8 cellular contexts compared by ENCODE assay signal in the genomic region with DNA sequence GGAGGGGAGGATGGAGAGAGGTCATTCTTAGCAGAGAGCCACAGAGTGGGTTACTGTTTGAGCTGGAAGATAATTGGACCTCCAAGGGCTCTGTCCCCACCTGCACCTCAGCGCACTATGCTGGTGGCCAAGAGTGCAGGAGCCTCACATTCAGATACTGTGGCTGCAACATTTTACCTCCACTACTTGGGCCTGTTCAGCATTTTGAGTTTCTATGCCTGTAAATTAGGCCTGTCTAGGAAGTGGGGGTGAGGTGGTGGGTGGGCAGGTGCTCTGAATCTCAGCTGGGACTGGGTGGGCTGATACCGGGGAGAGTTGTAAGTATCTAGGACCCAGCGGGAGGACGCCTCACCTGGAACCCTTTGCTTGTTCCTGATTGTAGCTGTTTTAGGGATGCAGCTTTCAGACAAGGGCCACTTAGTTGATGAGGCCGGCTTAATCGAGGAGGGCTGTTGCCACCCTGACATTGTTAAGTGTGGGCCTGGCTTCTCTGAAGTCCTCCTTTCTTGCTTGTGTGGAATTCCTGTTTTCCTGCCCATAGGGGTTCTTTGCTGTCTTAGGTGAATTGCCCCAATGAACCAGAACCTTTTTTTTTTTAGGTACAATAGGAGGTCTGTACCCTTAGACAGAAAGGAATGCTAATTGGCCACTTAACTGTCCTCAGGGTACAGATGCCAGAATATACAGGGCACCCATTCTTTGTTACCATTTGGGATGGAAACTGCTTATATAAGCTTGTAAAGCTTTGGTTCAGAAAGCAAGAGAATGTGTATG.
A peak's percentile ranks its signal among the peaks of the same experiment; 100 is the strongest.
DNase-seq lines count a peak whose midpoint lies in the region; ATAC-seq and TF ChIP-seq lines count a peak whose summit lies in the region.
"Had no signal": no experiment of that assay in that cellular context is flagged by ENCODE, and none has a peak within 500 bp of the region (broad histone marks: within the 10 kb centered on the region; RNA-seq: fewer than 3 reads in every experiment).

No MANE protein-coding gene starts in this region.

- POLR2A ChIA-PET in activated B cell treated with CpG ODN at 0.5 μM for 24 hours (lab: Charles Lee): interaction anchor here (0.7 to 2.0 kb wide), 11 partner anchors 9 to 166 kb away, joined by 3 to 8 read pairs (median 5); no protein-coding TSS in a partner anchor

- no peaks in the 10 kb centered on the region for H3K27me3 Mint-ChIP-seq in activated B cell treated with CpG ODN at 0.5 μM for 24 hours

- no peak for TF ChIP-seq CTCF in activated B cell treated with CpG ODN at 0.5 μM for 24 hours (IDR thresholded peaks at IDR 0.05)

- H3K4me1 Mint-ChIP-seq in activated B cell treated with CpG ODN at 0.5 μM for 24 hours: peaks cover 92% of the 10 kb centered on the region
- peaks cover 82% of the 10 kb centered on the region for H3K4me1 Mint-ChIP-seq in stimulated activated effector memory CD8-positive, alpha-beta T cell treated with anti-CD3 and anti-CD28 coated beads, Interleukin-12 subunit alpha, Interleukin-12 subunit beta, amount 100 ng/mL, for 72 hours

- H3K27ac ChIP-seq in HUES6 (ENCODE audit: low read depth, low read length) (peak overlapping the region; percentile 75; the same call in 1 of the 2 replicates), iPS-20b (ENCODE audit: low read length) (peak overlapping the region; percentile 13)

- H3K27me3 ChIP-seq in HUES6 (ENCODE audit: control insufficient read depth, insufficient read depth, low read length) (no peaks in the 10 kb centered on the region), iPS-20b (ENCODE audit: insufficient read depth, low read length) (no peaks in the 10 kb centered on the region)

- peak overlapping the region; percentile 16 for H3K4me3 Mint-ChIP-seq in activated B cell treated with CpG ODN at 0.5 μM for 24 hours
- peak overlapping the region; percentile 38 for H3K4me3 Mint-ChIP-seq in stimulated activated effector memory CD8-positive, alpha-beta T cell treated with anti-CD3 and anti-CD28 coated beads, Interleukin-12 subunit alpha, Interleukin-12 subunit beta, amount 100 ng/mL, for 72 hours

- H3K36me3 Mint-ChIP-seq in activated B cell treated with CpG ODN at 0.5 μM for 24 hours (ENCODE audit: low read depth): peaks cover 15% of the 10 kb centered on the region
- peaks cover 22% of the 10 kb centered on the region for H3K36me3 Mint-ChIP-seq in stimulated activated effector memory CD8-positive, alpha-beta T cell treated with anti-CD3 and anti-CD28 coated beads, Interleukin-12 subunit alpha, Interleukin-12 subunit beta, amount 100 ng/mL, for 72 hours

- no peaks in the 10 kb centered on the region for H3K36me3 ChIP-seq in HUES6 (ENCODE audit: control insufficient read depth, insufficient read depth, low read length)
- H3K36me3 ChIP-seq in iPS-20b (ENCODE audit: insufficient read depth, low read depth, low read length): no peaks in the 10 kb centered on the region

- H3K9me3 ChIP-seq in HUES6 (ENCODE audit: control insufficient read depth, insufficient read depth, low read depth, low read length) (no peaks in the 10 kb centered on the region), iPS-20b (ENCODE audit: insufficient read depth, low read depth, low read length) (no peaks in the 10 kb centered on the region)

- H3K9ac ChIP-seq in HUES6 (ENCODE audit: low read length) (peak overlapping the region; percentile 34), iPS-20b (ENCODE audit: low read depth, low read length) (no peak overlapping the region; the same call in 1 of the 2 replicates)

- intact Hi-C loops in activated B cell treated with CpG ODN at 0.5 μM for 24 hours (cut with micrococcal nuclease): loop anchor here (2.0 kb wide), 1 partner anchor 14 kb away; no protein-coding TSS in a partner anchor

- H3K27ac Mint-ChIP-seq in activated B cell treated with CpG ODN at 0.5 μM for 24 hours: peak overlapping the region; percentile 57
- no peak overlapping the region for H3K27ac Mint-ChIP-seq in stimulated activated effector memory CD8-positive, alpha-beta T cell treated with anti-CD3 and anti-CD28 coated beads, Interleukin-12 subunit alpha, Interleukin-12 subunit beta, amount 100 ng/mL, for 72 hours

- no peaks in the 10 kb centered on the region for H3K9me3 Mint-ChIP-seq in activated B cell treated with CpG ODN at 0.5 μM for 24 hours
- no peaks in the 10 kb centered on the region for H3K9me3 Mint-ChIP-seq in stimulated activated effector memory CD8-positive, alpha-beta T cell treated with anti-CD3 and anti-CD28 coated beads, Interleukin-12 subunit alpha, Interleukin-12 subunit beta, amount 100 ng/mL, for 72 hours

- peak overlapping the region; percentile 45; the same call in 1 of the 2 replicates for H3K4me3 ChIP-seq in HUES6 (ENCODE audit: low read depth, low read length)
- peak overlapping the region; percentile 15; the same call in 1 of the 2 replicates for H3K4me3 ChIP-seq in iPS-20b (ENCODE audit: low read length)

- no peak for DNase-seq in activated B cell treated with CpG ODN at 0.5 μM for 24 hours
- no peak for DNase-seq in stimulated activated effector memory CD8-positive, alpha-beta T cell treated with anti-CD3 and anti-CD28 coated beads, Interleukin-12 subunit alpha, Interleukin-12 subunit beta, amount 100 ng/mL, for 72 hours (ENCODE audit: low spot score in 2 of 2)
- DNase-seq: NCI-H82 had no signal

- CTCF ChIA-PET in activated B cell treated with CpG ODN at 0.5 μM for 24 hours (lab: Charles Lee): interaction anchor here (1.2 kb wide), 1 partner anchor 68 kb away, joined by 4 read pairs; no protein-coding TSS in a partner anchor

- no peak for ATAC-seq in activated B cell treated with CpG ODN at 0.5 μM for 24 hours (ENCODE audit: low read depth)
- no peak for ATAC-seq in stimulated activated effector memory CD8-positive, alpha-beta T cell treated with anti-CD3 and anti-CD28 coated beads, Interleukin-12 subunit alpha, Interleukin-12 subunit beta, amount 100 ng/mL, for 72 hours
- no peak for ATAC-seq in HG02798 (IDR thresholded peaks at IDR 0.05; ENCODE audit: poor library complexity, unreplicated experiment)
- ATAC-seq in GM18511 (IDR thresholded peaks at IDR 0.05; ENCODE audit: unreplicated experiment): no peak
- ATAC-seq in HG03565 (IDR thresholded peaks at IDR 0.05; ENCODE audit: unreplicated experiment): no peak

- H3K4me1 ChIP-seq in HUES6 (ENCODE audit: control insufficient read depth, insufficient read depth, low read length) (peaks cover 81% of the 10 kb centered on the region), iPS-20b (ENCODE audit: insufficient read depth, low read length) (peaks cover 66% of the 10 kb centered on the region)
